Comparison of ENCODE assay signal across 28 cellular contexts in genomic region chr3:21561472-21561871, GRCh38.
"Had no signal": no experiment of that assay in that cellular context is flagged by ENCODE, and none has a peak within 500 bp of the region (broad histone marks: within the 10 kb centered on the region; RNA-seq: fewer than 3 reads in every experiment).

No MANE protein-coding gene starts in this region.

- H3K4me1 ChIP-seq: colonic mucosa, esophagus squamous epithelium, foreskin keratinocyte, gastrocnemius medialis, gastroesophageal sphincter had no signal

- FAIRE-seq: colon, endometrium, endothelial cell of umbilical vein, frontal cortex had no signal

- H3K27me3 ChIP-seq: colonic mucosa, dorsolateral prefrontal cortex, esophagus muscularis mucosa, esophagus squamous epithelium, foreskin keratinocyte, gastrocnemius medialis, gastroesophageal sphincter, heart left ventricle, heart right ventricle had no signal

- H3K9me3 ChIP-seq: colonic mucosa, esophagus muscularis mucosa, esophagus squamous epithelium, gastrocnemius medialis, gastroesophageal sphincter had no signal

- H3K36me3 ChIP-seq: colonic mucosa, esophagus squamous epithelium, gastrocnemius medialis, heart left ventricle had no signal

- ATAC-seq: effector memory CD8-positive, alpha-beta T cell; esophagus mucosa; foreskin keratinocyte; gastrocnemius medialis; gastroesophageal sphincter had no signal

- H3K27me3 Mint-ChIP-seq: dendritic cell treated with granulocyte-macrophage colony-stimulating factor and Interleukin-4, amounts not matched to agents 40 ng/mL and 50 ng/mL, for 4 days; effector memory CD8-positive, alpha-beta T cell had no signal

- H3K4me3 ChIP-seq: colonic mucosa, coronary artery, dorsolateral prefrontal cortex, esophagus muscularis mucosa, esophagus squamous epithelium, gastrocnemius medialis, gastroesophageal sphincter, heart left ventricle, heart right ventricle had no signal

- H3K4me3 Mint-ChIP-seq: dendritic cell treated with granulocyte-macrophage colony-stimulating factor and Interleukin-4, amounts not matched to agents 40 ng/mL and 50 ng/mL, for 4 days; effector memory CD8-positive, alpha-beta T cell; endodermal cell had no signal

- H3K27ac ChIP-seq: colonic mucosa, coronary artery, dorsolateral prefrontal cortex, epithelial cell of prostate, esophagus muscularis mucosa, esophagus squamous epithelium, foreskin keratinocyte, gastrocnemius medialis, gastroesophageal sphincter had no signal

- DNase-seq: colonic mucosa; cortex of kidney; dermis blood vessel endothelial cell; dorsolateral prefrontal cortex; effector CD4-positive, alpha-beta T cell; effector CD8-positive, alpha-beta T cell; effector memory CD4-positive, alpha-beta T cell; effector memory CD8-positive, alpha-beta T cell; endodermal cell; erythroblast; esophagus squamous epithelium; foreskin keratinocyte; foreskin melanocyte; gastrocnemius medialis; glutamatergic neuron; head of caudate nucleus; heart left ventricle; heart right ventricle had no signal

- H3K27ac Mint-ChIP-seq: dendritic cell treated with granulocyte-macrophage colony-stimulating factor and Interleukin-4, amounts not matched to agents 40 ng/mL and 50 ng/mL, for 4 days; effector memory CD8-positive, alpha-beta T cell; endodermal cell had no signal
